18 cellular contexts compared by ENCODE assay signal in genomic region chr11:34327804-34328631, GRCh38. TPM values are rescaled to one million over a fixed set of nuclear protein-coding genes. Genes with fewer than 3 reads are reported as not detected.
DNase-seq lines count a peak whose midpoint lies in the region; ATAC-seq and TF ChIP-seq lines count a peak whose summit lies in the region.
"Had no signal": no experiment of that assay in that cellular context is flagged by ENCODE, and none has a peak within 500 bp of the region (broad histone marks: within the 10 kb centered on the region; RNA-seq: fewer than 3 reads in every experiment).

No MANE protein-coding gene starts in this region.

- no peaks in the 10 kb centered on the region for H3K9me3 ChIP-seq in aorta (ENCODE audit: control insufficient read depth, low read length)
- H3K9me3 ChIP-seq: colonic mucosa, prostate gland had no signal

- H3K4me3 ChIP-seq in aorta (ENCODE audit: low read length in 2 of 2) = no peak overlapping the region
- H3K4me3 ChIP-seq: colonic mucosa, lung, prostate gland had no signal

- peaks cover 59% of the 10 kb centered on the region for H3K4me1 Mint-ChIP-seq in nephron

- peak overlapping the region in 2 of 3 experiments; percentile 38 to 65 for H3K27ac Mint-ChIP-seq in nephron
- H3K27ac Mint-ChIP-seq: activated CD8-positive, alpha-beta T cell treated with anti-CD3 and anti-CD28 coated beads, Interleukin-2, amount 10 ng/mL, durations not matched to agents 7 days and 5 days; activated naive CD4-positive, alpha-beta T cell treated with anti-CD3 and anti-CD28 coated beads for 36 hours; H9 had no signal

- TF ChIP-seq CTCF in nephron (IDR thresholded peaks at IDR 0.05; ENCODE audit: unreplicated experiment in 3 of 3) = no peak

- H3K27ac ChIP-seq in aorta (ENCODE audit: low read depth in 1 of 2, low read length in 2 of 2) = peak overlapping the region in 1 of 2 donors; percentile 47
- H3K27ac ChIP-seq: colonic mucosa, foreskin keratinocyte, prostate gland had no signal

- H3K9me3 Mint-ChIP-seq in nephron = no peaks in the 10 kb centered on the region
- H3K9me3 Mint-ChIP-seq: activated naive CD4-positive, alpha-beta T cell treated with anti-CD3 and anti-CD28 coated beads for 36 hours; H9 had no signal

- peaks cover 20% of the 10 kb centered on the region for H3K27me3 Mint-ChIP-seq in nephron (ENCODE audit: low read depth)

- peak; percentile 19 for DNase-seq in NCI-H748 (lab: John Stamatoyannopoulos, UW; ENCODE audit: unreplicated experiment)
- DNase-seq in NCI-H748 treated with DMSO at 0.1 percent for 48 hours (lab: John Stamatoyannopoulos, UW) = no peak
- peak; percentile 66 for DNase-seq in Right ventricle myocardium superior
- no peak for DNase-seq in aorta
- DNase-seq in GF-D8 (lab: John Stamatoyannopoulos, UW) = no peak
- DNase-seq in HuH-7.5 (ENCODE audit: low spot score) = no peak
- no peak for DNase-seq in hepatic stellate cell (ENCODE audit: low spot score)
- DNase-seq: activated CD8-positive, alpha-beta T cell treated with anti-CD3 and anti-CD28 coated beads, Interleukin-2, amount 10 ng/mL, durations not matched to agents 7 days and 5 days; activated naive CD4-positive, alpha-beta T cell treated with anti-CD3 and anti-CD28 coated beads for 36 hours; colonic mucosa; DMS53; foreskin keratinocyte; H9; NCI-H187 treated with DMSO at 0.1 percent for 48 hours; T-helper 2 cell had no signal

- no peak overlapping the region for H3K4me3 Mint-ChIP-seq in nephron
- H3K4me3 Mint-ChIP-seq: activated CD8-positive, alpha-beta T cell treated with anti-CD3 and anti-CD28 coated beads, Interleukin-2, amount 10 ng/mL, durations not matched to agents 7 days and 5 days; activated naive CD4-positive, alpha-beta T cell treated with anti-CD3 and anti-CD28 coated beads for 36 hours; H9 had no signal

- no peaks in the 10 kb centered on the region for H3K36me3 ChIP-seq in aorta (ENCODE audit: control insufficient read depth in 1 of 2, insufficient read depth in 2 of 2, low read length in 1 of 2)
- H3K36me3 ChIP-seq: colonic mucosa, prostate gland had no signal

- WGBS in aorta, 2 donors = 19 to 30% methylated on average over 7 of the region's 7 CpGs

- peaks cover 14 to 22% of the 10 kb centered on the region in 2 donors for H3K4me1 ChIP-seq in aorta (ENCODE audit: control insufficient read depth in 1 of 2, insufficient read depth in 2 of 2, low read length in 2 of 2)
- H3K4me1 ChIP-seq: foreskin keratinocyte, prostate gland had no signal

- no peaks in the 10 kb centered on the region for H3K27me3 ChIP-seq in aorta (ENCODE audit: control insufficient read depth in 1 of 2, insufficient read depth in 2 of 2, low read length in 1 of 2)
- H3K27me3 ChIP-seq: colonic mucosa had no signal

- ATAC-seq in Right ventricle myocardium superior (ENCODE audit: poor library complexity) (peak; percentile 85), aorta (ENCODE audit: low FRiP score) (peak; percentile 20)
- ATAC-seq: activated CD8-positive, alpha-beta T cell treated with anti-CD3 and anti-CD28 coated beads, Interleukin-2, amount 10 ng/mL, durations not matched to agents 7 days and 5 days; foreskin keratinocyte had no signal

- intact Hi-C loops in Right ventricle myocardium superior (cut with DNase I) (no loop called here), aorta (cut with DNase I) (no loop called here)

- H3K36me3 Mint-ChIP-seq in nephron (ENCODE audit: low read depth) = no peaks in the 10 kb centered on the region

RNA-seq across cellular contexts. Expression of gene ABTB2, which starts 29.8 kb away (rescaled TPM):
- total RNA-seq in Right ventricle myocardium superior (15.9 TPM), aorta (10 to 100 TPM; 10.5 to 11.4 TPM)
- polyA plus RNA-seq in aorta = 1 to 10 TPM; 2.9 to 3.3 TPM

Comparison
In these comparisons a context has a peak if more than half of its experiments do, and no peak if none do; other contexts are left out.
1. DNase-seq: peak in NCI-H748 (single experiment) and Right ventricle myocardium superior (single experiment); none in NCI-H748 treated with DMSO at 0.1 percent for 48 hours (single experiment), aorta (0 of 2), GF-D8 (single experiment), HuH-7.5 (single experiment) and hepatic stellate cell (single experiment).